Comparison of ENCODE assay signal across 19 cellular contexts in the genomic region with DNA sequence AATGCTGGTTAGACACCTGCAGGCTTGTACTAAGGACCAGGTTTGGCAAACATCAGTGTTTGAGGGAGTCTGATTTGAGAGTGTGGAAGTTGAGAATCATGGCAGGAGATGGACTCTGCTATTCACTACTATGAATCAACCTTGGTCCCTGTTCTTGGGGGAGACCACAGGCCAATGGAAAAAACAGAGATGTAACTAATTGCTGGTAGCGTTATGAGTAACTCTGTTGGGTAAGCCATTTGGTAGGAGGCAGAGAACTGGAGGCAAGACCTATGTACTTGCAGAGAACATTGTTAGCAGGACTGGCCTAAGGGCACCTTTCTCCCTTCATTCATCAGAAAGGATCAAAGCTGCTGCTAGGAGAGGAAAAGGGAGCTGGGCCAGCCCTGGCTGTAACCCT. TPM values are rescaled to one million over a fixed set of nuclear protein-coding genes. Genes with fewer than 3 reads are reported as not detected.
DNase-seq lines count a peak whose midpoint lies in the region; ATAC-seq, FAIRE-seq and TF ChIP-seq lines count a peak whose summit lies in the region.
"Had no signal": no experiment of that assay in that cellular context is flagged by ENCODE, and none has a peak within 500 bp of the region (broad histone marks: within the 10 kb centered on the region; RNA-seq: fewer than 3 reads in every experiment).

No MANE protein-coding gene starts in this region.

- no peaks in the 10 kb centered on the region for H3K36me3 Mint-ChIP-seq in activated T-cell treated with anti-CD3 and anti-CD28 coated beads, Interleukin-2, amount 50 U/mL, for 72 hours (ENCODE audit: insufficient read depth in 2 of 2)
- H3K36me3 Mint-ChIP-seq in stimulated activated naive CD8-positive, alpha-beta T cell treated with anti-CD3 and anti-CD28 coated beads, Interleukin-15, Interleukin-2, amounts not matched to agents 100 ng/mL and 50 ng/mL, for 24 hours (ENCODE audit: low read depth) = no peaks in the 10 kb centered on the region
- H3K36me3 Mint-ChIP-seq: CD4-positive, CD25-positive, alpha-beta regulatory T cell had no signal

- H3K27me3 Mint-ChIP-seq in activated T-cell treated with anti-CD3 and anti-CD28 coated beads, Interleukin-2, amount 50 U/mL, for 72 hours (ENCODE audit: low read depth) = no peaks in the 10 kb centered on the region
- H3K27me3 Mint-ChIP-seq in stimulated activated naive CD8-positive, alpha-beta T cell treated with anti-CD3 and anti-CD28 coated beads, Interleukin-15, Interleukin-2, amounts not matched to agents 100 ng/mL and 50 ng/mL, for 24 hours = peaks cover 11% of the 10 kb centered on the region

- TF ChIP-seq CTCF in GM12878 (IDR thresholded peaks at IDR 0.05 in 2 of 3, conservative IDR thresholded peaks at IDR 0.05 in 1 of 3; ENCODE audit: control insufficient read depth in 2 of 3, extremely low read depth in 1 of 3, insufficient read depth in 1 of 3, low read depth in 3 of 3, low read length in 3 of 3) = no peak

- TF ChIP-seq EP300 in GM12878 (IDR thresholded peaks at IDR 0.05; ENCODE audit: borderline replicate concordance in 1 of 2, control insufficient read depth in 1 of 2, low read depth in 2 of 2, low read length in 2 of 2) = no peak

- no peak for DNase-seq in activated T-cell treated with anti-CD3 and anti-CD28 coated beads, Interleukin-2, amount 50 U/mL, for 72 hours
- DNase-seq in activated T-cell treated with anti-CD3 and anti-CD28 coated beads for 4 hours (no peak), GM12892 (ENCODE audit: insufficient read length) (no peak), GM12878 (ENCODE audit: low read depth, low spot score) (no peak), NCI-H2029 treated with DMSO at 0.1 percent for 48 hours (lab: John Stamatoyannopoulos, UW) (no peak)
- DNase-seq: 8988T; AML-193; Calu3; CD4-positive, CD25-positive, alpha-beta regulatory T cell; DMS 273 treated with DMSO at 0.1 percent for 48 hours; GM23248 had no signal

- CTCF ChIA-PET in GM12878 (lab: Yijun Ruan, JAX) = interaction anchor here (0.5 to 2.2 kb wide), 4 partner anchors 15 to 310 kb away, joined by 3 to 13 read pairs (median 4); no protein-coding TSS in a partner anchor

- H3K4me3 Mint-ChIP-seq in activated T-cell treated with anti-CD3 and anti-CD28 coated beads, Interleukin-2, amount 50 U/mL, for 72 hours = no peak overlapping the region
- H3K4me3 Mint-ChIP-seq in stimulated activated naive CD8-positive, alpha-beta T cell treated with anti-CD3 and anti-CD28 coated beads, Interleukin-15, Interleukin-2, amounts not matched to agents 100 ng/mL and 50 ng/mL, for 24 hours = no peak overlapping the region
- H3K4me3 Mint-ChIP-seq: CD4-positive, CD25-positive, alpha-beta regulatory T cell had no signal

- RAD21 ChIA-PET in GM12878 (lab: Charles Lee; ENCODE audit: unreplicated experiment) = interaction anchor here (1.2 kb wide), 1 partner anchor 100 kb away, joined by 4 read pairs; no protein-coding TSS in a partner anchor

- H3K36me3 ChIP-seq in GM12878 (ENCODE audit: control insufficient read depth in 2 of 2, insufficient read depth in 2 of 2, low read length in 1 of 2) = no peaks in the 10 kb centered on the region
- H3K36me3 ChIP-seq: BLaER1 had no signal

- H3K9me3 ChIP-seq in GM12878 (replicated peaks; ENCODE audit: control insufficient read depth, insufficient read depth, low read length) = no peaks in the 10 kb centered on the region
- H3K9me3 ChIP-seq: BLaER1 had no signal

- H3K9me3 Mint-ChIP-seq in activated T-cell treated with anti-CD3 and anti-CD28 coated beads, Interleukin-2, amount 50 U/mL, for 72 hours = no peaks in the 10 kb centered on the region
- H3K9me3 Mint-ChIP-seq in stimulated activated naive CD8-positive, alpha-beta T cell treated with anti-CD3 and anti-CD28 coated beads, Interleukin-15, Interleukin-2, amounts not matched to agents 100 ng/mL and 50 ng/mL, for 24 hours = no peaks in the 10 kb centered on the region

- H3K4me3 ChIP-seq in GM12878 = no peak overlapping the region
- H3K4me3 ChIP-seq: BLaER1, GM23248 had no signal

- intact Hi-C loops in GM12878 (cut with micrococcal nuclease; ENCODE audit: unreplicated experiment) = no loop called here

- TF ChIP-seq POLR2A in GM12892 (IDR thresholded peaks at IDR 0.05; ENCODE audit: low read depth, low read length) (no peak), GM12878 (IDR thresholded peaks at IDR 0.05; ENCODE audit: low read depth, low read length) (no peak)

- no peak for TF ChIP-seq RAD21 in GM12878 (IDR thresholded peaks at IDR 0.05; ENCODE audit: insufficient read depth, low read depth, low read length)

- no peak overlapping the region for H3K4me2 ChIP-seq in GM12878 (ENCODE audit: control insufficient read depth, insufficient read depth)
- H3K4me2 ChIP-seq: BLaER1 had no signal

- no peak overlapping the region for H3K27ac Mint-ChIP-seq in activated T-cell treated with anti-CD3 and anti-CD28 coated beads, Interleukin-2, amount 50 U/mL, for 72 hours
- H3K27ac Mint-ChIP-seq in stimulated activated naive CD8-positive, alpha-beta T cell treated with anti-CD3 and anti-CD28 coated beads, Interleukin-15, Interleukin-2, amounts not matched to agents 100 ng/mL and 50 ng/mL, for 24 hours = peak overlapping the region; percentile 12
- H3K27ac Mint-ChIP-seq: CD4-positive, CD25-positive, alpha-beta regulatory T cell had no signal

- POLR2A ChIA-PET in GM12878 (lab: Charles Lee) = no interaction called here

- H3K4me1 ChIP-seq in GM12878 (ENCODE audit: control insufficient read depth, insufficient read depth, low read length) = no peaks in the 10 kb centered on the region
- H3K4me1 ChIP-seq: BLaER1 had no signal

- 0% methylated on average over 1 of the region's 1 CpG for WGBS in GM12878 (ENCODE audit: insufficient coverage, insufficient replicate concordance, low lambda C conversion rate, missing lambda C conversion rate)

- in situ Hi-C loops in GM12878 (cut with MboI) = no loop called here

- H3K79me2 ChIP-seq in GM12878 (ENCODE audit: control insufficient read depth, insufficient read depth, low read length) = no peaks in the 10 kb centered on the region

- no peak overlapping the region for H3K9ac ChIP-seq in GM12878 (ENCODE audit: control insufficient read depth, insufficient read depth, low read length)
- H3K9ac ChIP-seq: BLaER1, GM23248 had no signal

- SMC1A ChIA-PET in GM12878 (lab: Charles Lee; ENCODE audit: uncharacterized antibody, unreplicated experiment) = interaction anchor here (0.7 to 1.4 kb wide), 2 partner anchors 8 to 24 kb away, joined by 3 to 4 read pairs; no protein-coding TSS in a partner anchor

- no peak overlapping the region for H3K27ac ChIP-seq in GM12878 (ENCODE audit: control insufficient read depth, insufficient read depth)
- H3K27ac ChIP-seq: BLaER1, GM23248 had no signal

- ATAC-seq in activated T-cell treated with anti-CD3 and anti-CD28 coated beads, Interleukin-2, amount 50 U/mL, for 72 hours (replicated peaks in 1 of 2) = peak; percentile 21 to 55
- peak; percentile 16; the same call in 2 of the 3 replicates for ATAC-seq in GM12878
- no peak for ATAC-seq in HG02588 (IDR thresholded peaks at IDR 0.05; ENCODE audit: unreplicated experiment)
- ATAC-seq: HCT116, HepG2 had no signal

- no peak overlapping the region for H2AFZ ChIP-seq in GM12878 (ENCODE audit: control insufficient read depth, low read depth, low read length)
- H2AFZ ChIP-seq: GM23248 had no signal

- no peaks in the 10 kb centered on the region for H3K4me1 Mint-ChIP-seq in activated T-cell treated with anti-CD3 and anti-CD28 coated beads, Interleukin-2, amount 50 U/mL, for 72 hours (ENCODE audit: low read depth)
- peaks cover 9% of the 10 kb centered on the region for H3K4me1 Mint-ChIP-seq in stimulated activated naive CD8-positive, alpha-beta T cell treated with anti-CD3 and anti-CD28 coated beads, Interleukin-15, Interleukin-2, amounts not matched to agents 100 ng/mL and 50 ng/mL, for 24 hours (ENCODE audit: low read depth)
- H3K4me1 Mint-ChIP-seq: CD4-positive, CD25-positive, alpha-beta regulatory T cell had no signal

- H4K20me1 ChIP-seq in GM12878 (ENCODE audit: control insufficient read depth, insufficient read depth) = no peaks in the 10 kb centered on the region
- H4K20me1 ChIP-seq: BLaER1 had no signal

- peak; percentile 17 for FAIRE-seq in GM12892 (lab: Jason Lieb, UNC)
- no peak for FAIRE-seq in GM12878 (lab: Jason Lieb, UNC)
- FAIRE-seq: G401.6, H54, HepG2 had no signal

- BruUV-seq in GM12878 (replicated peaks; lab: Mats Ljungman, UMichigan) = no TSS peak

- peaks cover 0 to 15% of the 10 kb centered on the region in 2 experiments; a peak in 3 of 4 replicates for H3K27me3 ChIP-seq in GM12878 (replicated peaks in 1 of 2; ENCODE audit: control insufficient read depth in 2 of 2, insufficient read depth in 2 of 2, low read length in 1 of 2)
- H3K27me3 ChIP-seq: BLaER1 had no signal

RNA-seq across cellular contexts. Expression of a gene that starts 8.3 kb away (rescaled TPM):
- 1 to 10 TPM; 1.2 to 1.8 TPM for total RNA-seq in activated T-cell treated with anti-CD3 and anti-CD28 coated beads, Interleukin-2, amount 50 U/mL, for 72 hours
- 2.0 TPM for polyA plus RNA-seq in GM12892 (2012; ENCODE audit: missing spikeins)
- total RNA-seq in GM12878 (2013; cell fraction: nucleolus; rRNA removed) = not detected in 2 replicates
- total RNA-seq in GM12878 (2014; rRNA removed) (not detected in 2 replicates), GM12878 (2014; rRNA removed; fragmentation: Illumina TruSeq; extraction: Trizol) (not detected in 2 replicates), GM12878 (2021) (not detected in 2 replicates)
- 4.2 TPM for polyA plus RNA-seq in GM12878 (2011; ENCODE audit: low read depth)
- polyA plus RNA-seq in GM12878 (2011; rRNA removed) (not detected in 2 replicates), GM12878 (2014; fragmentation: Illumina TruSeq; extraction: Trizol) (not detected in 2 replicates), GM12878 (2014; fragmentation: Nextera tagmentation; extraction: Ambion mirVana) (under 1 TPM in 1 of 2 experiments, not detected in 1; 0.13 TPM), GM12878 (2014; rRNA removed) (not detected in 2 replicates), GM12878 (2016; fragmentation: Nextera tagmentation; extraction: Ambion mirVana) (not detected)
- polyA plus RNA-seq in GM12878 (2011; cell fraction: cytosol; rRNA removed) = not detected in 2 replicates
- 0.21 TPM in 1 of 2 replicates, not detected in the other for polyA plus RNA-seq in GM12878 (2011; cell fraction: nucleus; rRNA removed)
- 2.4 and 5.3 TPM in 2 replicates for polyA plus RNA-seq in GM12878 (2012)
- not detected in 2 replicates for polyA minus RNA-seq in GM12878 (2011; rRNA and poly(A)+ RNA removed)
- polyA minus RNA-seq in GM12878 (2011; cell fraction: cytosol; rRNA and poly(A)+ RNA removed) = not detected in 2 replicates
- not detected in 2 replicates for polyA minus RNA-seq in GM12878 (2011; cell fraction: nucleus; rRNA and poly(A)+ RNA removed)
- total RNA-seq: CD4-positive, CD25-positive, alpha-beta regulatory T cell; GM23248; HepG2; HT1080 had no signal
- polyA plus RNA-seq: CD4-positive, CD25-positive, alpha-beta regulatory T cell; GM23248 had no signal

RNA-seq across cellular contexts. Expression of a gene that starts 45.3 kb away (rescaled TPM):
- 10 to 100 TPM; 60.4 to 63.7 TPM for total RNA-seq in activated T-cell treated with anti-CD3 and anti-CD28 coated beads, Interleukin-2, amount 50 U/mL, for 72 hours
- polyA plus RNA-seq in GM12892 (2012; ENCODE audit: missing spikeins) = 20.9 TPM
- total RNA-seq in GM12878 (2013; cell fraction: nucleolus; rRNA removed) = 84.5 and 94.1 TPM in 2 replicates
- total RNA-seq in GM12878 (2014; rRNA removed) = 35.7 and 45.0 TPM in 2 replicates
- total RNA-seq in GM12878 (2014; rRNA removed; fragmentation: Illumina TruSeq; extraction: Trizol) = 15.5 and 18.6 TPM in 2 replicates
- 39.5 and 45.2 TPM in 2 replicates for total RNA-seq in GM12878 (2021)
- polyA plus RNA-seq in GM12878 (2011; ENCODE audit: low read depth) = 14.5 TPM
- polyA plus RNA-seq in GM12878 (2011; rRNA removed) = 8.0 and 24.1 TPM in 2 replicates
- polyA plus RNA-seq in GM12878 (2011; cell fraction: cytosol; rRNA removed) = 27.0 and 35.8 TPM in 2 replicates
- polyA plus RNA-seq in GM12878 (2011; cell fraction: nucleus; rRNA removed) = 71.0 and 74.4 TPM in 2 replicates
- polyA plus RNA-seq in GM12878 (2012) = 25.3 and 27.7 TPM in 2 replicates
- polyA plus RNA-seq in GM12878 (2014; fragmentation: Illumina TruSeq; extraction: Trizol) = 29.4 and 41.9 TPM in 2 replicates
- polyA plus RNA-seq in GM12878 (2014; fragmentation: Nextera tagmentation; extraction: Ambion mirVana) = 10 to 100 TPM; 19.1 to 27.5 TPM
- polyA plus RNA-seq in GM12878 (2014; rRNA removed) = 28.6 and 33.5 TPM in 2 replicates
- polyA plus RNA-seq in GM12878 (2016; fragmentation: Nextera tagmentation; extraction: Ambion mirVana) = 10 to 100 TPM; 56.5 to 66.0 TPM
- polyA minus RNA-seq in GM12878 (2011; rRNA and poly(A)+ RNA removed) = 27.9 and 34.2 TPM in 2 replicates
- 16.2 and 28.5 TPM in 2 replicates for polyA minus RNA-seq in GM12878 (2011; cell fraction: cytosol; rRNA and poly(A)+ RNA removed)
- polyA minus RNA-seq in GM12878 (2011; cell fraction: nucleus; rRNA and poly(A)+ RNA removed) = 33.1 and 57.7 TPM in 2 replicates

RNA-seq across cellular contexts. Expression of a gene that starts 53.1 kb away (rescaled TPM):
- 10 to 100 TPM; 28.7 to 43.4 TPM for total RNA-seq in activated T-cell treated with anti-CD3 and anti-CD28 coated beads, Interleukin-2, amount 50 U/mL, for 72 hours
- 0.89 TPM for polyA plus RNA-seq in GM12892 (2012; ENCODE audit: missing spikeins)
- total RNA-seq in GM12878 (2013; cell fraction: nucleolus; rRNA removed) = 1.1 and 2.1 TPM in 2 replicates
- 0.17 TPM in 1 of 2 replicates, not detected in the other for total RNA-seq in GM12878 (2014; rRNA removed)
- total RNA-seq in GM12878 (2014; rRNA removed; fragmentation: Illumina TruSeq; extraction: Trizol) = 0.41 and 0.67 TPM in 2 replicates
- total RNA-seq in GM12878 (2021) = 0.74 and 1.0 TPM in 2 replicates
- 0.62 TPM for polyA plus RNA-seq in GM12878 (2011; ENCODE audit: low read depth)
- 5.0 and 5.7 TPM in 2 replicates for polyA plus RNA-seq in GM12878 (2011; rRNA removed)
- 5.1 and 5.3 TPM in 2 replicates for polyA plus RNA-seq in GM12878 (2011; cell fraction: cytosol; rRNA removed)
- polyA plus RNA-seq in GM12878 (2011; cell fraction: nucleus; rRNA removed) = 5.2 and 7.2 TPM in 2 replicates
- 0.42 and 0.74 TPM in 2 replicates for polyA plus RNA-seq in GM12878 (2012)
- polyA plus RNA-seq in GM12878 (2014; fragmentation: Illumina TruSeq; extraction: Trizol) = 0.46 and 0.52 TPM in 2 replicates
- polyA plus RNA-seq in GM12878 (2014; fragmentation: Nextera tagmentation; extraction: Ambion mirVana) = under 1 TPM; 0.18 to 0.49 TPM
- polyA plus RNA-seq in GM12878 (2014; rRNA removed) = 0.39 and 0.67 TPM in 2 replicates
- under 1 TPM in 1 of 2 experiments, not detected in 1; 0.21 TPM for polyA plus RNA-seq in GM12878 (2016; fragmentation: Nextera tagmentation; extraction: Ambion mirVana)
- 2.9 and 3.3 TPM in 2 replicates for polyA minus RNA-seq in GM12878 (2011; rRNA and poly(A)+ RNA removed)
- not detected in 2 replicates for polyA minus RNA-seq in GM12878 (2011; cell fraction: cytosol; rRNA and poly(A)+ RNA removed)
- polyA minus RNA-seq in GM12878 (2011; cell fraction: nucleus; rRNA and poly(A)+ RNA removed) = 1.3 and 1.7 TPM in 2 replicates

RNA-seq across cellular contexts. Expression of a gene that starts 54.2 kb away (rescaled TPM):
- total RNA-seq in activated T-cell treated with anti-CD3 and anti-CD28 coated beads, Interleukin-2, amount 50 U/mL, for 72 hours = not detected
- not detected for polyA plus RNA-seq in GM12892 (2012; ENCODE audit: missing spikeins)
- total RNA-seq in GM12878 (2013; cell fraction: nucleolus; rRNA removed) = not detected in 2 replicates
- not detected in 2 replicates for total RNA-seq in GM12878 (2014; rRNA removed)
- total RNA-seq in GM12878 (2014; rRNA removed; fragmentation: Illumina TruSeq; extraction: Trizol) = not detected in 2 replicates
- total RNA-seq in GM12878 (2021) = not detected in 2 replicates
- polyA plus RNA-seq in GM12878 (2011; ENCODE audit: low read depth) = not detected
- polyA plus RNA-seq in GM12878 (2011; rRNA removed) = not detected in 2 replicates
- not detected in 2 replicates for polyA plus RNA-seq in GM12878 (2011; cell fraction: cytosol; rRNA removed)
- polyA plus RNA-seq in GM12878 (2011; cell fraction: nucleus; rRNA removed) = not detected in 2 replicates
- polyA plus RNA-seq in GM12878 (2012) = not detected in 2 replicates
- not detected in 2 replicates for polyA plus RNA-seq in GM12878 (2014; fragmentation: Illumina TruSeq; extraction: Trizol)
- not detected for polyA plus RNA-seq in GM12878 (2014; fragmentation: Nextera tagmentation; extraction: Ambion mirVana)
- not detected in 2 replicates for polyA plus RNA-seq in GM12878 (2014; rRNA removed)
- not detected for polyA plus RNA-seq in GM12878 (2016; fragmentation: Nextera tagmentation; extraction: Ambion mirVana)
- not detected in 2 replicates for polyA minus RNA-seq in GM12878 (2011; rRNA and poly(A)+ RNA removed)
- not detected in 2 replicates for polyA minus RNA-seq in GM12878 (2011; cell fraction: cytosol; rRNA and poly(A)+ RNA removed)
- not detected in 2 replicates for polyA minus RNA-seq in GM12878 (2011; cell fraction: nucleus; rRNA and poly(A)+ RNA removed)
- total RNA-seq: Calu3; CD4-positive, CD25-positive, alpha-beta regulatory T cell; GM23248; HepG2; HT1080 had no signal
- polyA plus RNA-seq: CD4-positive, CD25-positive, alpha-beta regulatory T cell; GM23248; HepG2 had no signal

Comparison
In these comparisons a context has a peak if more than half of its experiments do, and no peak if none do; other contexts are left out.
1. RNA of a gene that starts 53.1 kb away (total RNA-seq): 28.7 to 43.4 TPM in activated T-cell treated with anti-CD3 and anti-CD28 coated beads, Interleukin-2, amount 50 U/mL, for 72 hours; 0.17 to 2.1 TPM in GM12878; every median in the first group is over 4 times any median in the second.